26 cellular contexts compared by ENCODE assay signal in the genomic region with DNA sequence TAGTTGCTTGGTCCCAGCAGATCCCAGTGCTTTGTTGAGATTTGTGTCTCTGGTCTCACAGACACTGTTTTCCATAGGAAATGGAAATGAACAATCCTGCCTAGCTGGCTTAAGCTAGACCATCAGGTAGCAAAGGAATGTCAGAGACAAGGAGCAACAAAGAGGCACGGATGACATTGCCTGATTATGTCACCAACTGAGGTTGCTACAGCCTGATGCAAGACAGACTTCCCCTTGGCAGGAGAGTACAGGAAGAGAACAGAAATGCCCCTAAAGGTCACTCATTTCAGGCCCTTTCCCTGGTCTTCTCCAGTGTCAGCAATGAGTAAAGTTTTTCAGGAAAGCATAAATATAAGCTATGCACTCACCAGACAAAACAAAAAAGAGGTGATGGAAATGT. TPM values are rescaled to one million over a fixed set of nuclear protein-coding genes. Genes with fewer than 3 reads are reported as not detected.
DNase-seq lines count a peak whose midpoint lies in the region; ATAC-seq and TF ChIP-seq lines count a peak whose summit lies in the region.
"Had no signal": no experiment of that assay in that cellular context is flagged by ENCODE, and none has a peak within 500 bp of the region (broad histone marks: within the 10 kb centered on the region; RNA-seq: fewer than 3 reads in every experiment).

No MANE protein-coding gene starts in this region.

- ATAC-seq in HG02759 (IDR thresholded peaks at IDR 0.05; ENCODE audit: unreplicated experiment) (no peak), heart right ventricle (no peak)
- ATAC-seq: CD8-positive, alpha-beta T cell; HCT116 had no signal

- peak; percentile 32 for DNase-seq in ELF-1 (ENCODE audit: low read depth, low spot score)
- DNase-seq in NB4 (ENCODE audit: low read depth): peak; percentile 5
- DNase-seq in epithelial cell of esophagus (ENCODE audit: low read depth): peak; percentile 35
- no peak for DNase-seq in vagina (ENCODE audit: extremely low spot score in 2 of 2)
- DNase-seq in heart right ventricle: no peak
- DNase-seq: C1 segment of cervical spinal cord; Calu3; CD8-positive, alpha-beta T cell; DMS79 treated with DMSO at 0.1 percent for 48 hours; GOT3; IMR-90; KG1; MG63; NCI-H1092; NCI-H1417 treated with DMSO at 0.1 percent for 48 hours; NCI-H1694 treated with DMSO at 0.1 percent for 48 hours; NCI-H2081; NCI-H2227 treated with DMSO at 0.1 percent for 48 hours; NCI-H510A; NCI-H69; T-helper 1 cell had no signal

- no peak for TF ChIP-seq CTCF in NB4 (IDR thresholded peaks at IDR 0.05; ENCODE audit: low read depth, low read length)
- no peak for TF ChIP-seq CTCF in epithelial cell of esophagus (IDR thresholded peaks at IDR 0.05; ENCODE audit: insufficient read depth, low read depth, low read length, missing control alignments)
- no peak for TF ChIP-seq CTCF in parathyroid adenoma (IDR thresholded peaks at IDR 0.05)
- no peak for TF ChIP-seq CTCF in vagina (IDR thresholded peaks at IDR 0.05)
- TF ChIP-seq CTCF in heart right ventricle (IDR thresholded peaks at IDR 0.05): no peak

- H3K4me3 ChIP-seq in NB4 (ENCODE audit: low read depth, low read length): no peak overlapping the region
- no peak overlapping the region for H3K4me3 ChIP-seq in epithelial cell of esophagus (ENCODE audit: low read length)
- H3K4me3 ChIP-seq in parathyroid adenoma (ENCODE audit: low read depth, low read length): no peak overlapping the region
- no peak overlapping the region for H3K4me3 ChIP-seq in vagina
- H3K4me3 ChIP-seq in heart right ventricle: no peak overlapping the region
- H3K4me3 ChIP-seq: MG63 had no signal

- no peaks in the 10 kb centered on the region for H3K79me2 ChIP-seq in parathyroid adenoma

- H3K36me3 ChIP-seq in parathyroid adenoma (ENCODE audit: control insufficient read depth, insufficient read depth, low read length) (no peaks in the 10 kb centered on the region), vagina (no peaks in the 10 kb centered on the region), heart right ventricle (no peaks in the 10 kb centered on the region)
- H3K36me3 ChIP-seq: MG63 had no signal

- no peak overlapping the region for H3K4me2 ChIP-seq in parathyroid adenoma (ENCODE audit: low read length)

- TF ChIP-seq POLR2A in NB4 (IDR thresholded peaks at IDR 0.05; ENCODE audit: extremely low read depth, insufficient read length) (no peak), vagina (IDR thresholded peaks at IDR 0.05) (no peak)

- H3K27me3 ChIP-seq in parathyroid adenoma (ENCODE audit: control insufficient read depth, insufficient read depth, low read length) (no peaks in the 10 kb centered on the region), vagina (no peaks in the 10 kb centered on the region), heart right ventricle (no peaks in the 10 kb centered on the region)

- WGBS in heart right ventricle, 2 donors: 7 to 8% methylated on average over 1 of the region's 1 CpG

- H3K4me1 ChIP-seq in parathyroid adenoma (peaks cover 13% of the 10 kb centered on the region), vagina (no peaks in the 10 kb centered on the region), heart right ventricle (no peaks in the 10 kb centered on the region)

- H3K9me3 ChIP-seq in parathyroid adenoma (ENCODE audit: control insufficient read depth, low read length) (no peaks in the 10 kb centered on the region), vagina (no peaks in the 10 kb centered on the region), heart right ventricle (no peaks in the 10 kb centered on the region)
- H3K9me3 ChIP-seq: MG63 had no signal

- peak overlapping the region; percentile 77 for H3K27ac ChIP-seq in parathyroid adenoma
- H3K27ac ChIP-seq in vagina: no peak overlapping the region
- H3K27ac ChIP-seq in heart right ventricle: no peak overlapping the region

- intact Hi-C loops in vagina (cut with DNase I) (no loop called here), heart right ventricle (cut with DNase I) (no loop called here)

- peak overlapping the region; percentile 41 for H2AFZ ChIP-seq in parathyroid adenoma

- H3K9ac ChIP-seq in parathyroid adenoma: no peak overlapping the region

RNA-seq across cellular contexts. Expression of a gene that starts 2.0 kb away (rescaled TPM):
- total RNA-seq in vagina (not detected), heart right ventricle (not detected)
- not detected for polyA plus RNA-seq in heart right ventricle
- total RNA-seq: A673; Calu3; CD8-positive, alpha-beta T cell; IMR-90; SK-MEL-5 had no signal
- polyA plus RNA-seq: IMR-90 had no signal

Comparison
In these comparisons a context has a peak if more than half of its experiments do, and no peak if none do; other contexts are left out.
1. DNase-seq: peak in ELF-1 (single experiment), NB4 (single experiment) and epithelial cell of esophagus (single experiment); none in vagina (0 of 2) and heart right ventricle (0 of 2).